8 cellular contexts compared by ENCODE assay signal in genomic region chr5:172834570-172835245, GRCh38. TPM values are rescaled to one million over a fixed set of nuclear protein-coding genes. Genes with fewer than 3 reads are reported as not detected.
DNase-seq lines count a peak whose midpoint lies in the region; ATAC-seq and FAIRE-seq lines count a peak whose summit lies in the region.

No MANE protein-coding gene starts in this region.

- H3K27me3 Mint-ChIP-seq in activated CD4-positive, alpha-beta memory T cell treated with anti-CD3 and anti-CD28 coated beads for 36 hours = no peaks in the 10 kb centered on the region

- peak overlapping the region; percentile 92 for H3K4me3 ChIP-seq in GM23248

- peak overlapping the region; percentile 98 for H3K9ac ChIP-seq in GM23248

- H3K9me3 ChIP-seq in GM23248 (ENCODE audit: low read depth) = no peaks in the 10 kb centered on the region

- intact Hi-C loops in activated CD4-positive, alpha-beta memory T cell treated with anti-CD3 and anti-CD28 coated beads for 36 hours (cut with micrococcal nuclease) = loop anchor here (1.0 to 5.0 kb wide), 3 partner anchors 27 to 117 kb away; partner anchors contain the start of gene DUSP1

- peaks cover 30% of the 10 kb centered on the region for H3K4me1 ChIP-seq in GM23248 (ENCODE audit: insufficient read depth)

- POLR2A ChIA-PET in activated CD4-positive, alpha-beta memory T cell treated with anti-CD3 and anti-CD28 coated beads for 36 hours (lab: Charles Lee) = interaction anchor here (1.2 to 2.5 kb wide), 2 partner anchors 63 to 65 kb away, joined by 3 to 11 read pairs; partner anchors contain the start of gene DUSP1

- DNase-seq in AG08396 (ENCODE audit: low spot score) (peak; percentile 46), GM23248 (peak; percentile 73), frontal cortex (ENCODE audit: low spot score in 2 of 2) (peak; percentile 30 to 42), nucleus accumbens (lab: John Stamatoyannopoulos, UW) (peak in 31 of 56 donors; percentile 13 to 59 (median 30)), NCI-H187 treated with DMSO at 0.1 percent for 48 hours (lab: John Stamatoyannopoulos, UW) (no peak)
- peak; percentile 17 for DNase-seq in activated CD4-positive, alpha-beta memory T cell treated with anti-CD3 and anti-CD28 coated beads for 36 hours
- no peak for DNase-seq in central memory CD4-positive, alpha-beta T cell

- in situ Hi-C loops in GM23248 (cut with MboI) = no loop called here

- H3K79me2 ChIP-seq in GM23248 (ENCODE audit: insufficient read depth) = peaks cover 54% of the 10 kb centered on the region

- no peaks in the 10 kb centered on the region for H3K36me3 Mint-ChIP-seq in activated CD4-positive, alpha-beta memory T cell treated with anti-CD3 and anti-CD28 coated beads for 36 hours

- CTCF ChIA-PET in activated CD4-positive, alpha-beta memory T cell treated with anti-CD3 and anti-CD28 coated beads for 36 hours (lab: Charles Lee) = interaction anchor here (0.9 to 2.0 kb wide), 3 partner anchors 56 to 123 kb away, joined by 3 to 12 read pairs (median 9); no protein-coding TSS in a partner anchor

- WGBS in GM23248 (ENCODE audit: low coverage in 1 of 2, low lambda C conversion rate in 2 of 2, missing lambda C conversion rate in 2 of 2), 2 experiments = 0% methylated on average over 8 to 19 of the region's 19 CpGs

- peak overlapping the region; percentile 83 for H3K4me3 Mint-ChIP-seq in activated CD4-positive, alpha-beta memory T cell treated with anti-CD3 and anti-CD28 coated beads for 36 hours

- peak overlapping the region; percentile 97 for H3K27ac ChIP-seq in GM23248

- no peaks in the 10 kb centered on the region for H3K36me3 ChIP-seq in GM23248 (ENCODE audit: low read depth)

- peak overlapping the region; percentile 30 for H3K27ac Mint-ChIP-seq in activated CD4-positive, alpha-beta memory T cell treated with anti-CD3 and anti-CD28 coated beads for 36 hours

- H3K9me3 Mint-ChIP-seq in activated CD4-positive, alpha-beta memory T cell treated with anti-CD3 and anti-CD28 coated beads for 36 hours = no peaks in the 10 kb centered on the region

- no peak overlapping the region for H2AFZ ChIP-seq in GM23248

- ATAC-seq in HG02973 (IDR thresholded peaks at IDR 0.05; ENCODE audit: unreplicated experiment) = no peak

- H3K4me2 ChIP-seq in GM23248 (ENCODE audit: unreplicated experiment) = peak overlapping the region; percentile 94

- FAIRE-seq in frontal cortex (lab: Jason Lieb, UNC) = no peak

- no peaks in the 10 kb centered on the region for H3K9me2 ChIP-seq in GM23248 (ENCODE audit: insufficient read depth)

- H3K27me3 ChIP-seq in GM23248 (replicated peaks; ENCODE audit: insufficient read depth) = no peaks in the 10 kb centered on the region

- peaks cover 41% of the 10 kb centered on the region for H3K4me1 Mint-ChIP-seq in activated CD4-positive, alpha-beta memory T cell treated with anti-CD3 and anti-CD28 coated beads for 36 hours (ENCODE audit: low read depth)

- H4K20me1 ChIP-seq in GM23248 (ENCODE audit: insufficient read depth) = no peaks in the 10 kb centered on the region

- H3F3A ChIP-seq in GM23248 (ENCODE audit: insufficient read depth) = peaks cover 29% of the 10 kb centered on the region

RNA-seq across cellular contexts. Expression of gene ERGIC1, which starts 0.7 kb away (rescaled TPM):
- total RNA-seq in GM23248 (2014; rRNA removed; shearing (Covaris generic)) = 233 and 235 TPM in 2 replicates
- polyA plus RNA-seq in GM23248 (2016; fragmentation: Nextera tagmentation; extraction: Ambion mirVana) = 66.4 and 75.8 TPM in 2 replicates
- total RNA-seq in activated CD4-positive, alpha-beta memory T cell treated with anti-CD3 and anti-CD28 coated beads for 36 hours = 10 to 100 TPM; 41.9 to 42.7 TPM
- 33.0 TPM for total RNA-seq in frontal cortex

Comparison
In these comparisons a context has a peak if more than half of its experiments do, and no peak if none do; other contexts are left out.
1. DNase-seq: peak in AG08396 (single experiment), GM23248 (single experiment), activated CD4-positive, alpha-beta memory T cell treated with anti-CD3 and anti-CD28 coated beads for 36 hours (single experiment), frontal cortex (2 of 2) and nucleus accumbens (31 of 56); none in NCI-H187 treated with DMSO at 0.1 percent for 48 hours (single experiment) and central memory CD4-positive, alpha-beta T cell (single experiment).